Comparison of ENCODE assay signal across 1 cellular context in genomic region chr17:50428831-50429424, GRCh38.
TF ChIP-seq lines count a peak whose summit lies in the region.

No MANE protein-coding gene starts in this region.

TF ChIP-seq in HepG2, 621 proteins besides CTCF, POLR2A, EP300 and RAD21 (continues in another document):
- TF ChIP-seq ZNF432 (CRISPR knock-in tag; IDR thresholded peaks at IDR 0.05; ENCODE audit: borderline replicate concordance), result no peak
- no peak for TF ChIP-seq NFIB (CRISPR knock-in tag; IDR thresholded peaks at IDR 0.05; ENCODE audit: borderline replicate concordance)
- TF ChIP-seq HOXA9 (CRISPR knock-in tag; IDR thresholded peaks at IDR 0.05; ENCODE audit: borderline replicate concordance), result no peak
- TF ChIP-seq ARID3A (IDR thresholded peaks at IDR 0.05; ENCODE audit: low read depth, low read length), result peak; percentile 75
- TF ChIP-seq SMAD3 (CRISPR knock-in tag; IDR thresholded peaks at IDR 0.05), result peak; percentile 99
- TF ChIP-seq NONO (IDR thresholded peaks at IDR 0.05), result no peak
- TF ChIP-seq NONO (CRISPR knock-in tag; conservative IDR thresholded peaks at IDR 0.05), result peak; percentile 63; the same call in 1 of the 2 replicates
- TF ChIP-seq PITX1 (CRISPR knock-in tag; IDR thresholded peaks at IDR 0.05), result peak; percentile 89
- no peak for TF ChIP-seq ZNF510 (CRISPR knock-in tag; IDR thresholded peaks at IDR 0.05; ENCODE audit: low read depth)
- peak; percentile 71; the same call in 1 of the 2 replicates for TF ChIP-seq ZNF616 (CRISPR knock-in tag; IDR thresholded peaks at IDR 0.05; ENCODE audit: low read depth)
- peak; percentile 87 for TF ChIP-seq ZSCAN25 (CRISPR knock-in tag; IDR thresholded peaks at IDR 0.05)
- peak; percentile 33; the same call in 1 of the 2 replicates for TF ChIP-seq ATF6 (CRISPR knock-in tag; conservative IDR thresholded peaks at IDR 0.05)
- no peak for TF ChIP-seq MAZ (IDR thresholded peaks at IDR 0.05; ENCODE audit: borderline replicate concordance, low read depth, low read length)
- TF ChIP-seq MAZ (CRISPR knock-in tag; IDR thresholded peaks at IDR 0.05; ENCODE audit: low read depth), result 0 out of 2 replicates have a peak, but pooled peaks have one; percentile 59
- no peak for TF ChIP-seq ZNF780A (CRISPR knock-in tag; IDR thresholded peaks at IDR 0.05)
- TF ChIP-seq ZNF672 (CRISPR knock-in tag; IDR thresholded peaks at IDR 0.05), result no peak
- TF ChIP-seq ZNF335 (CRISPR knock-in tag; IDR thresholded peaks at IDR 0.05), result peak; percentile 95
- TF ChIP-seq ZNF777 (CRISPR knock-in tag; IDR thresholded peaks at IDR 0.05), result 0 out of 2 replicates have a peak, but pooled peaks have one; percentile 7
- TF ChIP-seq BORCS8-MEF2B (CRISPR knock-in tag; IDR thresholded peaks at IDR 0.05), result peak; percentile 40; the same call in 1 of the 2 replicates
- no peak for TF ChIP-seq ZFP82 (CRISPR knock-in tag; IDR thresholded peaks at IDR 0.05; ENCODE audit: borderline replicate concordance)
- peak; percentile 89; the same call in 1 of the 2 replicates for TF ChIP-seq SP140L (CRISPR knock-in tag; IDR thresholded peaks at IDR 0.05; ENCODE audit: borderline replicate concordance)
- peak; percentile 80; the same call in 1 of the 2 replicates for TF ChIP-seq KDM4B (CRISPR knock-in tag; IDR thresholded peaks at IDR 0.05)
- peak; percentile 91 for TF ChIP-seq ZNF350 (CRISPR knock-in tag; IDR thresholded peaks at IDR 0.05; ENCODE audit: borderline replicate concordance, low read depth)
- peak; percentile 83; the same call in 1 of the 2 replicates for TF ChIP-seq NCOR1 (IDR thresholded peaks at IDR 0.05; ENCODE audit: borderline replicate concordance, low read length)
- TF ChIP-seq ZKSCAN8 (CRISPR knock-in tag; IDR thresholded peaks at IDR 0.05; ENCODE audit: borderline replicate concordance), result peak; percentile 93
- peak; percentile 71 for TF ChIP-seq SKI (IDR thresholded peaks at IDR 0.05; ENCODE audit: partially characterized antibody)
- TF ChIP-seq ZNF83 (CRISPR knock-in tag; IDR thresholded peaks at IDR 0.05; ENCODE audit: borderline replicate concordance), result no peak; the same call in 1 of the 2 replicates
- TF ChIP-seq ZBTB10 (CRISPR knock-in tag; IDR thresholded peaks at IDR 0.05; ENCODE audit: borderline replicate concordance), result no peak
- 0 out of 2 replicates have a peak, but pooled peaks have one; percentile 51 for TF ChIP-seq SNAI1 (CRISPR knock-in tag; IDR thresholded peaks at IDR 0.05; ENCODE audit: borderline replicate concordance)
- TF ChIP-seq ZHX2 (IDR thresholded peaks at IDR 0.05; ENCODE audit: low read depth), result peak; percentile 76
- no peak for TF ChIP-seq ZHX2 (CRISPR knock-in tag; IDR thresholded peaks at IDR 0.05; ENCODE audit: borderline replicate concordance)
- TF ChIP-seq HNF4G (IDR thresholded peaks at IDR 0.05; ENCODE audit: borderline replicate concordance, low read depth, low read length), result peak; percentile 95
- TF ChIP-seq HNF4G (CRISPR knock-in tag; IDR thresholded peaks at IDR 0.05; ENCODE audit: borderline replicate concordance, low read depth), result peak; percentile 91; the same call in 1 of the 2 replicates
- peak; percentile 88 for TF ChIP-seq ZNF609 (CRISPR knock-in tag; IDR thresholded peaks at IDR 0.05; ENCODE audit: borderline replicate concordance)
- TF ChIP-seq ZMYM3 (CRISPR knock-in tag; IDR thresholded peaks at IDR 0.05), result peak; percentile 71
- TF ChIP-seq SMC3 (IDR thresholded peaks at IDR 0.05; ENCODE audit: low read length), result peak; percentile 42; the same call in 1 of the 2 replicates
- TF ChIP-seq NFKBIZ (CRISPR knock-in tag; IDR thresholded peaks at IDR 0.05), result peak; percentile 92; the same call in 1 of the 2 replicates
- TF ChIP-seq HNF4A (CRISPR knock-in tag; IDR thresholded peaks at IDR 0.05), result peak; percentile 99
- peak; percentile 31; the same call in 1 of the 2 replicates for TF ChIP-seq ZNF160 (CRISPR knock-in tag; IDR thresholded peaks at IDR 0.05)
- TF ChIP-seq TBL1XR1 (IDR thresholded peaks at IDR 0.05; ENCODE audit: borderline replicate concordance, low read length, partially characterized antibody), result peak; percentile 59
- peak; percentile 99 for TF ChIP-seq CEBPG (CRISPR knock-in tag; IDR thresholded peaks at IDR 0.05)
- TF ChIP-seq SP1 (IDR thresholded peaks at IDR 0.05), result no peak
- 0 out of 2 replicates have a peak, but pooled peaks have one; percentile 27 for TF ChIP-seq SP1 (CRISPR knock-in tag; IDR thresholded peaks at IDR 0.05)
- TF ChIP-seq DR1 (CRISPR knock-in tag; IDR thresholded peaks at IDR 0.05), result no peak; the same call in 1 of the 2 replicates
- peak; percentile 25 for TF ChIP-seq YY1 (IDR thresholded peaks at IDR 0.05; ENCODE audit: insufficient read depth, insufficient replicate concordance, low read depth, low read length)
- TF ChIP-seq HES4 (CRISPR knock-in tag; IDR thresholded peaks at IDR 0.05; ENCODE audit: borderline replicate concordance), result no peak
- TF ChIP-seq NFYB (CRISPR knock-in tag; IDR thresholded peaks at IDR 0.05), result no peak; the same call in 1 of the 2 replicates
- peak; percentile 34; the same call in 1 of the 2 replicates for TF ChIP-seq ATF1 (CRISPR knock-in tag; IDR thresholded peaks at IDR 0.05)
- peak; percentile 84 for TF ChIP-seq THAP11 (CRISPR knock-in tag; IDR thresholded peaks at IDR 0.05)
- TF ChIP-seq ETV5 (CRISPR knock-in tag; IDR thresholded peaks at IDR 0.05; ENCODE audit: borderline replicate concordance), result peak; percentile 92
- 0 out of 2 replicates have a peak, but pooled peaks have one; percentile 46 for TF ChIP-seq ETV6 (CRISPR knock-in tag; conservative IDR thresholded peaks at IDR 0.05)
- no peak for TF ChIP-seq ZNF615 (CRISPR knock-in tag; IDR thresholded peaks at IDR 0.05; ENCODE audit: borderline replicate concordance)
